In the genomic region with DNA sequence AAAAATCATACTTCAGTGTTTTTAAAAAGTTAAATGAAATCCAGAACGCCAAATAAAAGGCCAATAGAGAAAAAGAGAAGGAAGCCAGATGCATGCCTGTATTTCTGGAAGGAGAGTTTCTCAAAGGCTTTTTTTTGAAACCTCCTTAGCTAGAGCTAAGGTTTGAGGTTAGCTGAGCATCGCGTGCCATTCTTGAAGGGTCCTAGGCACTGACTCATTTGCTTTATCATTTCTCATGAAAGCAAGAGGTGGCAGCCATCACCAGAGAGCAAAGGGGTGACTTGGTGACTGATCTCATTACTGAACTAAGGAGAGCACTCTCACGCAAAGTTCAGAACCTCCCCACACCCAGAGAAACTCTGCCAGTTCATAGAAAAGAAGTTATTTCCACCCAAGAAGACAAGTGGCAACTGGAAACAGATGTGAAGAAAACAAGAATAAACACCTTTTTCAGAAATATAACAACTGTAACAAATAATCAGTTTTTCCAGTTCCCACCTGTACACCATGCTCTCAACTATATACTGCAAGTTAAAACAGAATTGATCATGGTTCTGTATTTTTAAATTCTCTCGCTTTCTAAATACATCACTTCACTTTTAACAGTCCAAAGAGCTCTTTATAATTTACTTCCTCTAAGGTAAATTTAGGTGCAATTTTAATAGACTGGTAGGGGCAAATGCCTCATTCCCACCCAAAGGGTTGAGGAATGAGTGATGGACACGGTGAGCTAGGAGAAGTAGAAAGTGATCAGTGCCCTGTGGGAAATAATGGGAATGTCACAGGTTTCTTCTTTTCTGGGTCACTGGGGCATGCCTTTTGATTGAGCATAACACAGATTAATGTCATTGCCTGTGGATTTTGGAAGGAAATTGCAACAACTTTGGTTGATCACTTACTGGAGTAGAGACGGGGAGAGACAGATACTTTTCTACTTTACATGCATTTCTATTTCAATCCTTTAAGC, we compare ENCODE assay signal across 8 cellular contexts. TPM values are rescaled to one million over a fixed set of nuclear protein-coding genes. Genes with fewer than 3 reads are reported as not detected.
DNase-seq lines count a peak whose midpoint lies in the region; ATAC-seq and TF ChIP-seq lines count a peak whose summit lies in the region.

No MANE protein-coding gene starts in this region.

- H3K27ac ChIP-seq in colonic mucosa, result peak overlapping the region; percentile 46

- H3K27me3 ChIP-seq in colonic mucosa, result no peaks in the 10 kb centered on the region
- peaks cover 31% of the 10 kb centered on the region for H3K27me3 ChIP-seq in BE2C

- H3K9ac ChIP-seq in colonic mucosa (ENCODE audit: low read depth in 2 of 2, low read length in 2 of 2), result no peak overlapping the region

- DNase-seq in T follicular helper cell (ENCODE audit: low read depth) (peak; percentile 25), colonic mucosa (no peak), nucleus accumbens (lab: John Stamatoyannopoulos, UW) (no peak), BE2C (no peak), SK-N-DZ (ENCODE audit: low spot score) (no peak), iPS-NIHi7 (ENCODE audit: extremely low spot score) (no peak)

- H3K4me3 ChIP-seq in colonic mucosa, result no peak overlapping the region
- H3K4me3 ChIP-seq in BE2C (ENCODE audit: low read depth, low read length), result no peak overlapping the region

- H3K9me3 ChIP-seq in colonic mucosa (no peaks in the 10 kb centered on the region), BE2C (no peaks in the 10 kb centered on the region)

- H3K4me1 ChIP-seq in colonic mucosa (no peaks in the 10 kb centered on the region), BE2C (no peaks in the 10 kb centered on the region)

- H3K36me3 ChIP-seq in colonic mucosa (no peaks in the 10 kb centered on the region), BE2C (no peaks in the 10 kb centered on the region)

- intact Hi-C loops in colonic mucosa (cut with DNase I), result no loop called here

- ATAC-seq in GM18508 (IDR thresholded peaks at IDR 0.05; ENCODE audit: insufficient read depth, unreplicated experiment) (peak; percentile 69), HG02798 (IDR thresholded peaks at IDR 0.05; ENCODE audit: poor library complexity, unreplicated experiment) (peak; percentile 83)

- TF ChIP-seq CTCF in colonic mucosa (IDR thresholded peaks at IDR 0.05) (no peak), BE2C (IDR thresholded peaks at IDR 0.05; ENCODE audit: low read depth, low read length) (no peak)

RNA-seq across cellular contexts. Expression of a gene that starts 24.7 kb away (rescaled TPM):
- 1 to 10 TPM; 2.9 to 5.1 TPM for total RNA-seq in colonic mucosa
- polyA plus RNA-seq in BE2C (2012; ENCODE audit: insufficient read depth, insufficient read length, low read depth), result not detected
- 1.9 and 2.3 TPM in 2 replicates for polyA plus RNA-seq in SK-N-DZ (2014; cell fraction: cytosol; rRNA removed)
- 1.5 and 2.2 TPM in 2 replicates for polyA plus RNA-seq in SK-N-DZ (2014; cell fraction: nucleus; rRNA removed)

RNA-seq across cellular contexts. Expression of a gene that starts 33.7 kb away (rescaled TPM):
- total RNA-seq in colonic mucosa, result 10 to 100 TPM; 42.3 to 97.8 TPM
- 102 TPM for polyA plus RNA-seq in BE2C (2012; ENCODE audit: insufficient read depth, insufficient read length, low read depth)
- 112 and 118 TPM in 2 replicates for polyA plus RNA-seq in SK-N-DZ (2014; cell fraction: cytosol; rRNA removed)
- polyA plus RNA-seq in SK-N-DZ (2014; cell fraction: nucleus; rRNA removed), result 158 and 217 TPM in 2 replicates

RNA-seq across cellular contexts. Expression of a gene that starts 37.0 kb away (rescaled TPM):
- 10 to 100 TPM; 23.3 to 31.7 TPM for total RNA-seq in colonic mucosa
- polyA plus RNA-seq in BE2C (2012; ENCODE audit: insufficient read depth, insufficient read length, low read depth), result 14.2 TPM
- 20.0 and 27.8 TPM in 2 replicates for polyA plus RNA-seq in SK-N-DZ (2014; cell fraction: cytosol; rRNA removed)
- polyA plus RNA-seq in SK-N-DZ (2014; cell fraction: nucleus; rRNA removed), result 28.5 and 30.1 TPM in 2 replicates

RNA-seq across cellular contexts. Expression of a gene that starts 59.0 kb away (rescaled TPM):
- not detected for total RNA-seq in colonic mucosa
- polyA plus RNA-seq in BE2C (2012; ENCODE audit: insufficient read depth, insufficient read length, low read depth), result 0.96 TPM
- not detected in 2 replicates for polyA plus RNA-seq in SK-N-DZ (2014; cell fraction: cytosol; rRNA removed)
- not detected in 2 replicates for polyA plus RNA-seq in SK-N-DZ (2014; cell fraction: nucleus; rRNA removed)
